1 cellular context compared by ENCODE assay signal in genomic region chr6:14625173-14625895, GRCh38.
TF ChIP-seq lines count a peak whose summit lies in the region.

No MANE protein-coding gene starts in this region.

TF ChIP-seq in GM23338, 12 proteins besides CTCF, POLR2A, EP300 and RAD21 (continued from another document):
- TF ChIP-seq ETS1 (IDR thresholded peaks at IDR 0.05) (no peak), NANOG (IDR thresholded peaks at IDR 0.05; ENCODE audit: borderline replicate concordance) (peak; percentile 18; the same call in 1 of the 2 replicates)
